17 cellular contexts compared by ENCODE assay signal in genomic region chr6:158018370-158018771, GRCh38. TPM values are rescaled to one million over a fixed set of nuclear protein-coding genes. Genes with fewer than 3 reads are reported as not detected.
DNase-seq lines count a peak whose midpoint lies in the region; ATAC-seq and TF ChIP-seq lines count a peak whose summit lies in the region.
"Had no signal": no experiment of that assay in that cellular context is flagged by ENCODE, and none has a peak within 500 bp of the region (broad histone marks: within the 10 kb centered on the region; RNA-seq: fewer than 3 reads in every experiment).

No MANE protein-coding gene starts in this region.

- WGBS in right cardiac atrium = 37% methylated on average over 11 of the region's 11 CpGs

- ATAC-seq in right cardiac atrium (peak; percentile 12 to 13), HG02981 (IDR thresholded peaks at IDR 0.05; ENCODE audit: unreplicated experiment) (no peak), GM19395 (IDR thresholded peaks at IDR 0.05; ENCODE audit: unreplicated experiment) (no peak)

- H3K4me3 ChIP-seq in WERI-Rb-1 (ENCODE audit: low read depth, low read length) (no peak overlapping the region), right cardiac atrium (ENCODE audit: low read length) (no peak overlapping the region)
- H3K4me3 ChIP-seq: prostate gland had no signal

- no peaks in the 10 kb centered on the region for H3K27me3 ChIP-seq in WERI-Rb-1 (ENCODE audit: insufficient read depth, low read depth, severe bottlenecking)
- no peaks in the 10 kb centered on the region for H3K27me3 ChIP-seq in right cardiac atrium (ENCODE audit: control insufficient read depth, insufficient read depth)

- peak overlapping the region; percentile 63 for H3K27ac ChIP-seq in WERI-Rb-1
- H3K27ac ChIP-seq in right cardiac atrium (ENCODE audit: low read length) = no peak overlapping the region
- H3K27ac ChIP-seq: prostate gland had no signal

- no peak for TF ChIP-seq CTCF in WERI-Rb-1 (IDR thresholded peaks at IDR 0.05; ENCODE audit: low read depth, low read length)

- intact Hi-C loops in right cardiac atrium (cut with DNase I) = no loop called here

- DNase-seq in WERI-Rb-1 (no peak), dermis microvascular lymphatic vessel endothelial cell (ENCODE audit: low read depth in 2 of 2) (peak; percentile 64 to 83), right cardiac atrium (peak in 1 of 3 donors; percentile 14), superior temporal gyrus (ENCODE audit: extremely low spot score) (peak; percentile 67), nucleus accumbens (lab: John Stamatoyannopoulos, UW) (no peak), Kasumi-1 (lab: John Stamatoyannopoulos, UW) (no peak)
- DNase-seq: activated CD4-positive, CD25-positive, alpha-beta regulatory T cell treated with anti-CD3 and anti-CD28 coated beads, Interleukin-2, amount 50 U/mL, for 72 hours; activated T-cell treated with anti-CD3 and anti-CD28 coated beads for 4 hours; CD8-positive, alpha-beta memory T cell; endodermal cell; HFFc6; NCI-H226; stimulated activated CD4-positive, alpha-beta T cell treated with anti-CD3 and anti-CD28 coated beads, Interleukin-4, amount 100 ng/mL, for 1 hour; stimulated activated naive CD4-positive, alpha-beta T cell had no signal

- no peaks in the 10 kb centered on the region for H3K9me3 ChIP-seq in WERI-Rb-1 (ENCODE audit: severe bottlenecking)
- no peaks in the 10 kb centered on the region for H3K9me3 ChIP-seq in right cardiac atrium (ENCODE audit: control insufficient read depth, low read length)
- H3K9me3 ChIP-seq: prostate gland had no signal

- no peaks in the 10 kb centered on the region for H3K4me1 ChIP-seq in right cardiac atrium (ENCODE audit: control insufficient read depth, insufficient read depth, low read length)
- H3K4me1 ChIP-seq: prostate gland had no signal

- H3K36me3 ChIP-seq in WERI-Rb-1 = peaks cover 6% of the 10 kb centered on the region
- H3K36me3 ChIP-seq: prostate gland had no signal

RNA-seq across cellular contexts. Expression of gene SYNJ2, which starts 36.7 kb away (rescaled TPM):
- 22.6 and 24.7 TPM in 2 replicates for total RNA-seq in dermis microvascular lymphatic vessel endothelial cell
- 10 to 100 TPM; 13.4 to 26.3 (median 20.4) TPM for total RNA-seq in right cardiac atrium
- polyA plus RNA-seq in right cardiac atrium = 9.5 TPM

Comparison
In these comparisons a context has a peak if more than half of its experiments do, and no peak if none do; other contexts are left out.
1. DNase-seq: peak in dermis microvascular lymphatic vessel endothelial cell (2 of 2) and superior temporal gyrus (single experiment); none in WERI-Rb-1 (single experiment), nucleus accumbens (0 of 56) and Kasumi-1 (0 of 2).
2. ATAC-seq: peak in right cardiac atrium (2 of 2); none in HG02981 (single experiment) and GM19395 (single experiment).